Comparison of ENCODE assay signal across 1 cellular context in genomic region chr1:18955442-18956188, GRCh38.
TF ChIP-seq lines count a peak whose summit lies in the region.

No MANE protein-coding gene starts in this region.

TF ChIP-seq in HepG2, 621 proteins besides CTCF, POLR2A, EP300 and RAD21 (continued from another document and continues in another):
- TF ChIP-seq SMARCE1 (IDR thresholded peaks at IDR 0.05; ENCODE audit: borderline replicate concordance), result no peak
- no peak for TF ChIP-seq SAFB2 (CRISPR knock-in tag; IDR thresholded peaks at IDR 0.05; ENCODE audit: borderline replicate concordance, low read depth)
- no peak for TF ChIP-seq TSC22D2 (CRISPR knock-in tag; IDR thresholded peaks at IDR 0.05; ENCODE audit: borderline replicate concordance)
- no peak for TF ChIP-seq MAF1 (CRISPR knock-in tag; IDR thresholded peaks at IDR 0.05; ENCODE audit: borderline replicate concordance)
- peak; percentile 70 for TF ChIP-seq AGO2 (optimal IDR thresholded peaks at IDR 0.05; ENCODE audit: low read depth, low read length)
- TF ChIP-seq RBFOX2 (IDR thresholded peaks at IDR 0.05; ENCODE audit: low read depth, low read length), result 0 out of 2 replicates have a peak, but pooled peaks have one; percentile 60
- no peak for TF ChIP-seq KLF15 (CRISPR knock-in tag; IDR thresholded peaks at IDR 0.05; ENCODE audit: borderline replicate concordance)
- TF ChIP-seq ZFP90 (CRISPR knock-in tag; IDR thresholded peaks at IDR 0.05; ENCODE audit: borderline replicate concordance), result no peak
- TF ChIP-seq JARID2 (CRISPR knock-in tag; IDR thresholded peaks at IDR 0.05; ENCODE audit: insufficient replicate concordance), result no peak
- no peak for TF ChIP-seq ONECUT2 (CRISPR knock-in tag; IDR thresholded peaks at IDR 0.05)
- TF ChIP-seq ZNF431 (CRISPR knock-in tag; IDR thresholded peaks at IDR 0.05; ENCODE audit: borderline replicate concordance, low read depth), result 0 out of 2 replicates have a peak, but pooled peaks have one; percentile 43
- TF ChIP-seq ZNF605 (CRISPR knock-in tag; IDR thresholded peaks at IDR 0.05), result no peak
- TF ChIP-seq ZNF614 (CRISPR knock-in tag; IDR thresholded peaks at IDR 0.05; ENCODE audit: borderline replicate concordance), result no peak
- 0 out of 2 replicates have a peak, but pooled peaks have one; percentile 29 for TF ChIP-seq KMT2A (CRISPR knock-in tag; IDR thresholded peaks at IDR 0.05)
- no peak for TF ChIP-seq ERF (CRISPR knock-in tag; IDR thresholded peaks at IDR 0.05)
- no peak for TF ChIP-seq ZNF510 (CRISPR knock-in tag; IDR thresholded peaks at IDR 0.05; ENCODE audit: low read depth)
- no peak for TF ChIP-seq MIER2 (CRISPR knock-in tag; IDR thresholded peaks at IDR 0.05)
- TF ChIP-seq TAF15 (IDR thresholded peaks at IDR 0.05; ENCODE audit: low read depth, low read length, poor library complexity, severe bottlenecking), result no peak
- TF ChIP-seq POLR2AphosphoS2 (IDR thresholded peaks at IDR 0.05; ENCODE audit: low read depth, low read length), result no peak
- TF ChIP-seq SNAPC2 (CRISPR knock-in tag; IDR thresholded peaks at IDR 0.05), result no peak
- no peak for TF ChIP-seq ZNF44 (CRISPR knock-in tag; IDR thresholded peaks at IDR 0.05)
- TF ChIP-seq ZNF800 (CRISPR knock-in tag; IDR thresholded peaks at IDR 0.05), result 0 out of 2 replicates have a peak, but pooled peaks have one; percentile 27
- TF ChIP-seq ZFP82 (CRISPR knock-in tag; IDR thresholded peaks at IDR 0.05; ENCODE audit: borderline replicate concordance), result peak; percentile 22; the same call in 1 of the 2 replicates
- no peak for TF ChIP-seq ZBTB2 (CRISPR knock-in tag; IDR thresholded peaks at IDR 0.05; ENCODE audit: low read depth)
- no peak for TF ChIP-seq KDM4B (CRISPR knock-in tag; IDR thresholded peaks at IDR 0.05)
- no peak for TF ChIP-seq HNRNPL (IDR thresholded peaks at IDR 0.05; ENCODE audit: low read depth, low read length)
- no peak; the same call in 1 of the 2 replicates for TF ChIP-seq SP2 (CRISPR knock-in tag; IDR thresholded peaks at IDR 0.05)
- TF ChIP-seq, protein P1, sequence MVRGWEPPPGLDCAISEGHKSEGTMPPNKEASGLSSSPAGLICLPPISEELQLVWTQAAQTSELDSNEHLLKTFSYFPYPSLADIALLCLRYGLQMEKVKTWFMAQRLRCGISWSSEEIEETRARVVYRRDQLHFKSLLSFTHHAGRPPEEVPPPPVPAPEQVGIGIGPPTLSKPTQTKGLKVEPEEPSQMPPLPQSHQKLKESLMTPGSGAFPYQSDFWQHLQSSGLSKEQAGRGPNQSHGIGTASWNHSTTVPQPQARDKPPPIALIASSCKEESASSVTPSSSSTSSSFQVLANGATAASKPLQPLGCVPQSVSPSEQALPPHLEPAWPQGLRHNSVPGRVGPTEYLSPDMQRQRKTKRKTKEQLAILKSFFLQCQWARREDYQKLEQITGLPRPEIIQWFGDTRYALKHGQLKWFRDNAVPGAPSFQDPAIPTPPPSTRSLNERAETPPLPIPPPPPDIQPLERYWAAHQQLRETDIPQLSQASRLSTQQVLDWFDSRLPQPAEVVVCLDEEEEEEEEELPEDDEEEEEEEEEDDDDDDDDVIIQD (CRISPR knock-in tag; IDR thresholded peaks at IDR 0.05; ENCODE audit: low read depth), result no peak
- 0 out of 2 replicates have a peak, but pooled peaks have one; percentile 34 for TF ChIP-seq ZNF550 (CRISPR knock-in tag; IDR thresholded peaks at IDR 0.05; ENCODE audit: borderline replicate concordance)
- TF ChIP-seq ZNF530 (CRISPR knock-in tag; IDR thresholded peaks at IDR 0.05; ENCODE audit: low read depth), result no peak
- no peak for TF ChIP-seq DDIT3 (CRISPR knock-in tag; IDR thresholded peaks at IDR 0.05)
- TF ChIP-seq CBFB (CRISPR knock-in tag; IDR thresholded peaks at IDR 0.05), result no peak
- TF ChIP-seq IRF2 (CRISPR knock-in tag; IDR thresholded peaks at IDR 0.05), result no peak
- TF ChIP-seq SMARCC2 (IDR thresholded peaks at IDR 0.05), result no peak
- TF ChIP-seq TCF12 (IDR thresholded peaks at IDR 0.05), result no peak
- TF ChIP-seq TCF12 (CRISPR knock-in tag; IDR thresholded peaks at IDR 0.05), result no peak
- TF ChIP-seq FOXO1 (CRISPR knock-in tag; IDR thresholded peaks at IDR 0.05), result 0 out of 2 replicates have a peak, but pooled peaks have one; percentile 11
- TF ChIP-seq ZNF225 (CRISPR knock-in tag; IDR thresholded peaks at IDR 0.05), result 0 out of 2 replicates have a peak, but pooled peaks have one; percentile 35
- no peak for TF ChIP-seq FLYWCH1 (CRISPR knock-in tag; IDR thresholded peaks at IDR 0.05)
- no peak for TF ChIP-seq ZBTB34 (CRISPR knock-in tag; IDR thresholded peaks at IDR 0.05)
- no peak for TF ChIP-seq NCOA1 (CRISPR knock-in tag; IDR thresholded peaks at IDR 0.05)
- no peak for TF ChIP-seq PCBP1 (IDR thresholded peaks at IDR 0.05; ENCODE audit: borderline replicate concordance, low read depth, low read length)
- no peak for TF ChIP-seq MAZ (IDR thresholded peaks at IDR 0.05; ENCODE audit: borderline replicate concordance, low read depth, low read length)
- peak; percentile 54; the same call in 1 of the 2 replicates for TF ChIP-seq MAZ (CRISPR knock-in tag; IDR thresholded peaks at IDR 0.05; ENCODE audit: low read depth)
- TF ChIP-seq GATA4 (IDR thresholded peaks at IDR 0.05; ENCODE audit: borderline replicate concordance, low read depth), result no peak
- TF ChIP-seq SIX1 (CRISPR knock-in tag; IDR thresholded peaks at IDR 0.05; ENCODE audit: borderline replicate concordance), result no peak
- TF ChIP-seq TBP (CRISPR knock-in tag; IDR thresholded peaks at IDR 0.05), result no peak
- TF ChIP-seq MTF2 (CRISPR knock-in tag; IDR thresholded peaks at IDR 0.05; ENCODE audit: borderline replicate concordance), result no peak
- TF ChIP-seq TERF1 (CRISPR knock-in tag; IDR thresholded peaks at IDR 0.05), result no peak
- no peak for TF ChIP-seq FOXA1 (IDR thresholded peaks at IDR 0.05)
- 0 out of 2 replicates have a peak, but pooled peaks have one; percentile 5 for TF ChIP-seq FOXA1 (CRISPR knock-in tag; IDR thresholded peaks at IDR 0.05)
- no peak for TF ChIP-seq ZNF737 (CRISPR knock-in tag; IDR thresholded peaks at IDR 0.05; ENCODE audit: borderline replicate concordance)
- no peak for TF ChIP-seq ZBTB3 (CRISPR knock-in tag; IDR thresholded peaks at IDR 0.05; ENCODE audit: borderline replicate concordance, low read depth)
- no peak for TF ChIP-seq ZNF335 (CRISPR knock-in tag; IDR thresholded peaks at IDR 0.05)
- no peak for TF ChIP-seq CBX5 (CRISPR knock-in tag; IDR thresholded peaks at IDR 0.05; ENCODE audit: borderline replicate concordance)
- TF ChIP-seq, protein P2, sequence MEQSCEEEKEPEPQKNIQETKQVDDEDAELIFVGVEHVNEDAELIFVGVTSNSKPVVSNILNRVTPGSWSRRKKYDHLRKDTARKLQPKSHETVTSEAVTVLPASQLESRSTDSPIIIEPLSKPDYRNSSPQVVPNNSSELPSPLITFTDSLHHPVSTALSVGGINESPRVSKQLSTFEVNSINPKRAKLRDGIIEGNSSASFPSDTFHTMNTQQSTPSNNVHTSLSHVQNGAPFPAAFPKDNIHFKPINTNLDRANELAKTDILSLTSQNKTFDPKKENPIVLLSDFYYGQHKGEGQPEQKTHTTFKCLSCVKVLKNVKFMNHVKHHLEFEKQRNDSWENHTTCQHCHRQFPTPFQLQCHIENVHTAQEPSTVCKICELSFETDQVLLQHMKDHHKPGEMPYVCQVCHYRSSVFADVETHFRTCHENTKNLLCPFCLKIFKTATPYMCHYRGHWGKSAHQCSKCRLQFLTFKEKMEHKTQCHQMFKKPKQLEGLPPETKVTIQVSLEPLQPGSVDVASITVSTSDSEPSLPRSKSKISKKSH (CRISPR knock-in tag; IDR thresholded peaks at IDR 0.05; ENCODE audit: borderline replicate concordance), result 0 out of 2 replicates have a peak, but pooled peaks have one; percentile 39
- no peak for TF ChIP-seq ZBTB21 (CRISPR knock-in tag; IDR thresholded peaks at IDR 0.05)
- TF ChIP-seq HDAC2 (CRISPR knock-in tag; IDR thresholded peaks at IDR 0.05), result peak; percentile 47; the same call in 1 of the 2 replicates
- 0 out of 2 replicates have a peak, but pooled peaks have one; percentile 82 for TF ChIP-seq ZNF468 (CRISPR knock-in tag; IDR thresholded peaks at IDR 0.05)
- TF ChIP-seq, protein P3, sequence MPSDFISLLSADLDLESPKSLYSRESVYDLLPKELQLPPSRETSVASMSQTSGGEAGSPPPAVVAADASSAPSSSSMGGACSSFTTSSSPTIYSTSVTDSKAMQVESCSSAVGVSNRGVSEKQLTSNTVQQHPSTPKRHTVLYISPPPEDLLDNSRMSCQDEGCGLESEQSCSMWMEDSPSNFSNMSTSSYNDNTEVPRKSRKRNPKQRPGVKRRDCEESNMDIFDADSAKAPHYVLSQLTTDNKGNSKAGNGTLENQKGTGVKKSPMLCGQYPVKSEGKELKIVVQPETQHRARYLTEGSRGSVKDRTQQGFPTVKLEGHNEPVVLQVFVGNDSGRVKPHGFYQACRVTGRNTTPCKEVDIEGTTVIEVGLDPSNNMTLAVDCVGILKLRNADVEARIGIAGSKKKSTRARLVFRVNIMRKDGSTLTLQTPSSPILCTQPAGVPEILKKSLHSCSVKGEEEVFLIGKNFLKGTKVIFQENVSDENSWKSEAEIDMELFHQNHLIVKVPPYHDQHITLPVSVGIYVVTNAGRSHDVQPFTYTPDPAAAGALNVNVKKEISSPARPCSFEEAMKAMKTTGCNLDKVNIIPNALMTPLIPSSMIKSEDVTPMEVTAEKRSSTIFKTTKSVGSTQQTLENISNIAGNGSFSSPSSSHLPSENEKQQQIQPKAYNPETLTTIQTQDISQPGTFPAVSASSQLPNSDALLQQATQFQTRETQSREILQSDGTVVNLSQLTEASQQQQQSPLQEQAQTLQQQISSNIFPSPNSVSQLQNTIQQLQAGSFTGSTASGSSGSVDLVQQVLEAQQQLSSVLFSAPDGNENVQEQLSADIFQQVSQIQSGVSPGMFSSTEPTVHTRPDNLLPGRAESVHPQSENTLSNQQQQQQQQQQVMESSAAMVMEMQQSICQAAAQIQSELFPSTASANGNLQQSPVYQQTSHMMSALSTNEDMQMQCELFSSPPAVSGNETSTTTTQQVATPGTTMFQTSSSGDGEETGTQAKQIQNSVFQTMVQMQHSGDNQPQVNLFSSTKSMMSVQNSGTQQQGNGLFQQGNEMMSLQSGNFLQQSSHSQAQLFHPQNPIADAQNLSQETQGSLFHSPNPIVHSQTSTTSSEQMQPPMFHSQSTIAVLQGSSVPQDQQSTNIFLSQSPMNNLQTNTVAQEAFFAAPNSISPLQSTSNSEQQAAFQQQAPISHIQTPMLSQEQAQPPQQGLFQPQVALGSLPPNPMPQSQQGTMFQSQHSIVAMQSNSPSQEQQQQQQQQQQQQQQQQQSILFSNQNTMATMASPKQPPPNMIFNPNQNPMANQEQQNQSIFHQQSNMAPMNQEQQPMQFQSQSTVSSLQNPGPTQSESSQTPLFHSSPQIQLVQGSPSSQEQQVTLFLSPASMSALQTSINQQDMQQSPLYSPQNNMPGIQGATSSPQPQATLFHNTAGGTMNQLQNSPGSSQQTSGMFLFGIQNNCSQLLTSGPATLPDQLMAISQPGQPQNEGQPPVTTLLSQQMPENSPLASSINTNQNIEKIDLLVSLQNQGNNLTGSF (CRISPR knock-in tag; IDR thresholded peaks at IDR 0.05), result no peak
- TF ChIP-seq ZNF7 (CRISPR knock-in tag; IDR thresholded peaks at IDR 0.05), result no peak
- TF ChIP-seq ZNF660 (CRISPR knock-in tag; IDR thresholded peaks at IDR 0.05; ENCODE audit: borderline replicate concordance, low read depth), result no peak
